Comparison of ENCODE assay signal across 19 cellular contexts in genomic region chr5:463301-463700, GRCh38. TPM values are rescaled to one million over a fixed set of nuclear protein-coding genes. Genes with fewer than 3 reads are reported as not detected.
DNase-seq lines count a peak whose midpoint lies in the region; ATAC-seq, FAIRE-seq and TF ChIP-seq lines count a peak whose summit lies in the region.
"Had no signal": no experiment of that assay in that cellular context is flagged by ENCODE, and none has a peak within 500 bp of the region (broad histone marks: within the 10 kb centered on the region; RNA-seq: fewer than 3 reads in every experiment).

No MANE protein-coding gene starts in this region.

- H2AK5ac ChIP-seq in neuronal stem cell (ENCODE audit: low read depth, low read length) = no peak overlapping the region

- peak overlapping the region; percentile 82 for H3K27ac Mint-ChIP-seq in activated naive CD4-positive, alpha-beta T cell treated with anti-CD3 and anti-CD28 coated beads, Interleukin-2, amount 10 ng/mL, durations not matched to agents 7 days and 5 days
- peak overlapping the region; percentile 28 for H3K27ac Mint-ChIP-seq in stimulated activated memory B cell treated with anti-CD40 and anti-IgM and Interleukin-4, amounts not matched to agents 10 μg/mL and 1 μg/mL and 100 μg/mL, for 72 hours
- H3K27ac Mint-ChIP-seq: neural progenitor cell, progenitor cell of endocrine pancreas had no signal

- H3K9ac ChIP-seq in K562 (ENCODE audit: insufficient read depth in 1 of 2, low read depth in 2 of 2, low read length in 2 of 2) (no peak overlapping the region), neuronal stem cell (ENCODE audit: low read depth, low read length, poor library complexity) (no peak overlapping the region)
- H3K9ac ChIP-seq: neural progenitor cell had no signal

- no peak overlapping the region for H2BK12ac ChIP-seq in neuronal stem cell (ENCODE audit: low read length)

- no peak overlapping the region for H2AFZ ChIP-seq in K562 (ENCODE audit: low read depth, low read length)
- H2AFZ ChIP-seq in neuronal stem cell (ENCODE audit: low read length) = no peak overlapping the region
- H2AFZ ChIP-seq: neural progenitor cell had no signal

- FAIRE-seq in K562 (lab: Jason Lieb, UNC) = no peak

- no peak overlapping the region for H3K23ac ChIP-seq in neuronal stem cell (ENCODE audit: low read depth, low read length, poor library complexity)

- no peak for DNase-seq in activated naive CD4-positive, alpha-beta T cell treated with anti-CD3 and anti-CD28 coated beads, Interleukin-2, amount 10 ng/mL, durations not matched to agents 7 days and 5 days
- DNase-seq in activated naive CD4-positive, alpha-beta T cell treated with Interleukin-2 at 50 U/mL for 16 hours = no peak
- DNase-seq in RWPE2 (ENCODE audit: low spot score) (peak; percentile 26), K562 (ENCODE audit: extremely low read depth in 1 of 4, low spot score in 3 of 4) (no peak), neuronal stem cell (ENCODE audit: low spot score) (no peak)
- DNase-seq: erythroblast, foreskin keratinocyte, GF-D8, H7, MM.1S, NCI-H1417 treated with DMSO at 0.1 percent for 48 hours, NCI-H510A had no signal

- no peak for TF ChIP-seq RAD21 in K562 (CRISPR knock-in tag; conservative IDR thresholded peaks at IDR 0.05 in 1 of 2, IDR thresholded peaks at IDR 0.05 in 1 of 2)

- H2BK120ac ChIP-seq in neuronal stem cell (ENCODE audit: low read depth, low read length) = no peak overlapping the region

- no TSS peak for BruUV-seq in K562 (replicated peaks; lab: Mats Ljungman, UMichigan)

- H3K79me1 ChIP-seq in neuronal stem cell (ENCODE audit: low read depth, low read length) = peaks cover 2% of the 10 kb centered on the region

- no peak overlapping the region for H3K4ac ChIP-seq in neuronal stem cell (ENCODE audit: low read length)

- H3K9me3 ChIP-seq in RWPE2 (ENCODE audit: severe bottlenecking) (no peaks in the 10 kb centered on the region), K562 (replicated peaks; ENCODE audit: control insufficient read depth, insufficient read depth, low read depth, low read length) (no peaks in the 10 kb centered on the region), neuronal stem cell (replicated peaks in 1 of 2; ENCODE audit: control insufficient read depth in 2 of 2, insufficient read depth in 1 of 2, low read depth in 1 of 2, low read length in 2 of 2) (no peaks in the 10 kb centered on the region)
- H3K9me3 ChIP-seq: ascending aorta had no signal

- no peak overlapping the region for H2BK5ac ChIP-seq in neuronal stem cell (ENCODE audit: low read length)

- H4K91ac ChIP-seq in neuronal stem cell (ENCODE audit: low read depth, low read length, poor library complexity) = no peak overlapping the region

- POLR2A ChIA-PET in K562 (lab: Yijun Ruan, JAX) = no interaction called here

- H3K18ac ChIP-seq in neuronal stem cell (ENCODE audit: low read length) = no peak overlapping the region

- no peaks in the 10 kb centered on the region for H3K9me3 Mint-ChIP-seq in activated naive CD4-positive, alpha-beta T cell treated with anti-CD3 and anti-CD28 coated beads, Interleukin-2, amount 10 ng/mL, durations not matched to agents 7 days and 5 days
- H3K9me3 Mint-ChIP-seq in stimulated activated memory B cell treated with anti-CD40 and anti-IgM and Interleukin-4, amounts not matched to agents 10 μg/mL and 1 μg/mL and 100 μg/mL, for 72 hours = peaks cover 5% of the 10 kb centered on the region
- H3K9me3 Mint-ChIP-seq: neural progenitor cell had no signal

- H3K4me1 ChIP-seq in RWPE2 (ENCODE audit: insufficient read depth, poor library complexity, severe bottlenecking) (peaks cover 8% of the 10 kb centered on the region), K562 (replicated peaks in 1 of 2; ENCODE audit: control insufficient read depth in 2 of 2, insufficient read depth in 2 of 2, low read length in 2 of 2) (peaks cover 0 to 28% of the 10 kb centered on the region in 2 experiments; a peak in 1 of 5 replicates), neuronal stem cell (ENCODE audit: control insufficient read depth in 2 of 2, insufficient read depth in 1 of 2, low read depth in 1 of 2, low read length in 2 of 2) (no peaks in the 10 kb centered on the region)
- H3K4me1 ChIP-seq: ascending aorta, neural progenitor cell had no signal

- H3K36me3 Mint-ChIP-seq in activated naive CD4-positive, alpha-beta T cell treated with anti-CD3 and anti-CD28 coated beads, Interleukin-2, amount 10 ng/mL, durations not matched to agents 7 days and 5 days = peaks cover 57% of the 10 kb centered on the region
- H3K36me3 Mint-ChIP-seq in stimulated activated memory B cell treated with anti-CD40 and anti-IgM and Interleukin-4, amounts not matched to agents 10 μg/mL and 1 μg/mL and 100 μg/mL, for 72 hours = peaks cover 84% of the 10 kb centered on the region

- H3K79me2 ChIP-seq in K562 (ENCODE audit: control insufficient read depth, insufficient read depth, low read length) = no peaks in the 10 kb centered on the region

- no peaks in the 10 kb centered on the region for H3K27me3 ChIP-seq in RWPE2 (ENCODE audit: insufficient read depth, poor library complexity, severe bottlenecking)
- H3K27me3 ChIP-seq in K562 (ENCODE audit: control insufficient read depth in 2 of 2, insufficient read depth in 2 of 2, low read length in 2 of 2) = no peaks in the 10 kb centered on the region
- H3K27me3 ChIP-seq in neuronal stem cell (ENCODE audit: control insufficient read depth in 3 of 3, insufficient read depth in 3 of 3, low read depth in 1 of 3, low read length in 3 of 3) = no peaks in the 10 kb centered on the region
- H3K27me3 ChIP-seq: ascending aorta, foreskin keratinocyte, neural progenitor cell had no signal

- intact Hi-C loops in K562 (cut with micrococcal nuclease) = no loop called here

- H3K4me3 ChIP-seq in RWPE2 (ENCODE audit: severe bottlenecking) (no peak overlapping the region), K562 (no peak overlapping the region), neuronal stem cell (ENCODE audit: low read length in 2 of 2) (no peak overlapping the region)
- H3K4me3 ChIP-seq: ascending aorta, neural progenitor cell had no signal

- no peak overlapping the region for H3K4me3 Mint-ChIP-seq in activated naive CD4-positive, alpha-beta T cell treated with anti-CD3 and anti-CD28 coated beads, Interleukin-2, amount 10 ng/mL, durations not matched to agents 7 days and 5 days
- no peak overlapping the region for H3K4me3 Mint-ChIP-seq in stimulated activated memory B cell treated with anti-CD40 and anti-IgM and Interleukin-4, amounts not matched to agents 10 μg/mL and 1 μg/mL and 100 μg/mL, for 72 hours
- H3K4me3 Mint-ChIP-seq: neural progenitor cell had no signal

- no peak for ATAC-seq in RWPE2 (ENCODE audit: low read depth)
- no peak for ATAC-seq in K562
- no peak for ATAC-seq in stimulated activated memory B cell treated with anti-CD40 and anti-IgM and Interleukin-4, amounts not matched to agents 10 μg/mL and 1 μg/mL and 100 μg/mL, for 72 hours
- ATAC-seq in GM19023 (IDR thresholded peaks at IDR 0.05; ENCODE audit: unreplicated experiment) = no peak
- no peak for ATAC-seq in GM19397 (IDR thresholded peaks at IDR 0.05; ENCODE audit: unreplicated experiment)
- ATAC-seq: foreskin keratinocyte, left lobe of liver had no signal

- H3K36me3 ChIP-seq in RWPE2 (ENCODE audit: low read depth) = peaks cover 40% of the 10 kb centered on the region
- H3K36me3 ChIP-seq in K562 (ENCODE audit: control insufficient read depth, insufficient read depth, low read length) = peaks cover 70% of the 10 kb centered on the region; the same call in 2 of the 3 replicates
- H3K36me3 ChIP-seq in neuronal stem cell (replicated peaks in 1 of 2; ENCODE audit: control insufficient read depth in 2 of 2, insufficient read depth in 2 of 2, low read length in 2 of 2) = peaks cover 22 to 75% of the 10 kb centered on the region in 2 donors
- H3K36me3 ChIP-seq: neural progenitor cell had no signal

- no peak overlapping the region for H3K14ac ChIP-seq in neuronal stem cell (ENCODE audit: low read length)

- no peaks in the 10 kb centered on the region for H4K20me1 ChIP-seq in K562 (replicated peaks; ENCODE audit: control insufficient read depth, insufficient read depth, low read length)

- TF ChIP-seq CTCF in RWPE2 (IDR thresholded peaks at IDR 0.05; ENCODE audit: poor library complexity, severe bottlenecking) (no peak), K562 (IDR thresholded peaks at IDR 0.05 in 2 of 3, conservative IDR thresholded peaks at IDR 0.05 in 1 of 3; ENCODE audit: insufficient read depth in 2 of 3, low read depth in 1 of 3, low read length in 3 of 3) (no peak)

- no peak overlapping the region for H4K8ac ChIP-seq in neuronal stem cell (ENCODE audit: low read depth, low read length)

- H3K27me3 Mint-ChIP-seq in activated naive CD4-positive, alpha-beta T cell treated with anti-CD3 and anti-CD28 coated beads, Interleukin-2, amount 10 ng/mL, durations not matched to agents 7 days and 5 days = no peaks in the 10 kb centered on the region
- H3K27me3 Mint-ChIP-seq in stimulated activated memory B cell treated with anti-CD40 and anti-IgM and Interleukin-4, amounts not matched to agents 10 μg/mL and 1 μg/mL and 100 μg/mL, for 72 hours = no peaks in the 10 kb centered on the region
- H3K27me3 Mint-ChIP-seq: progenitor cell of endocrine pancreas had no signal

- H2BK15ac ChIP-seq in neuronal stem cell (ENCODE audit: low read length) = no peak overlapping the region

- WGBS in K562 (ENCODE audit: insufficient coverage, low coverage, missing lambda C conversion rate) = 80% methylated on average over 7 of the region's 7 CpGs
- WGBS in neuronal stem cell (ENCODE audit: extremely low coverage in 2 of 2, insufficient read length in 2 of 2, insufficient replicate concordance in 1 of 2), 2 donors = no CpG with 5 or more reads among the region's 7 CpGs

- no peak overlapping the region for H3K4me2 ChIP-seq in K562 (ENCODE audit: insufficient read depth, low read length)
- H3K4me2 ChIP-seq in neuronal stem cell (ENCODE audit: insufficient read depth, low read length, poor library complexity, severe bottlenecking) = no peak overlapping the region
- H3K4me2 ChIP-seq: neural progenitor cell had no signal

- H3K4me1 Mint-ChIP-seq in activated naive CD4-positive, alpha-beta T cell treated with anti-CD3 and anti-CD28 coated beads, Interleukin-2, amount 10 ng/mL, durations not matched to agents 7 days and 5 days = peaks cover 42% of the 10 kb centered on the region
- peaks cover 58% of the 10 kb centered on the region for H3K4me1 Mint-ChIP-seq in stimulated activated memory B cell treated with anti-CD40 and anti-IgM and Interleukin-4, amounts not matched to agents 10 μg/mL and 1 μg/mL and 100 μg/mL, for 72 hours
- H3K4me1 Mint-ChIP-seq: neural progenitor cell had no signal

- CTCF ChIA-PET in activated naive CD4-positive, alpha-beta T cell treated with anti-CD3 and anti-CD28 coated beads, Interleukin-2, amount 10 ng/mL, durations not matched to agents 7 days and 5 days (lab: Charles Lee) = interaction anchor here (0.9 kb wide), 1 partner anchor 17 kb away, joined by 4 read pairs; no protein-coding TSS in a partner anchor
- CTCF ChIA-PET in K562 (lab: Yijun Ruan, JAX; ENCODE audit: low intra/inter-chr PET ratio) = no interaction called here

- in situ Hi-C loops in K562 (cut with MboI) = no loop called here

- H3K9me1 ChIP-seq in K562 (ENCODE audit: control insufficient read depth, insufficient read depth, low read length) = no peaks in the 10 kb centered on the region

- TF ChIP-seq POLR2A in K562 (conservative IDR thresholded peaks at IDR 0.05) = no peak

- no peak overlapping the region for H3K27ac ChIP-seq in RWPE2 (ENCODE audit: poor library complexity, severe bottlenecking)
- no peak overlapping the region for H3K27ac ChIP-seq in K562 (ENCODE audit: extremely low read depth, low read depth, low read length)
- no peak overlapping the region for H3K27ac ChIP-seq in neuronal stem cell (replicated peaks; ENCODE audit: low read length)
- H3K27ac ChIP-seq: ascending aorta, foreskin keratinocyte, neural progenitor cell had no signal

- TF ChIP-seq EP300 in K562 (IDR thresholded peaks at IDR 0.05; ENCODE audit: low read length) = no peak

RNA-seq across cellular contexts. Expression of gene EXOC3, which starts 20.3 kb away (rescaled TPM):
- total RNA-seq in K562 (2011; cell fraction: chromatin; rRNA removed; ENCODE audit: low replicate concordance) = 103 and 177 TPM in 2 replicates
- 66.8 and 69.0 TPM in 2 replicates for total RNA-seq in K562 (2011; cell fraction: nucleolus; rRNA removed)
- total RNA-seq in K562 (2011; cell fraction: nucleoplasm; rRNA removed) = 75.2 and 79.0 TPM in 2 replicates
- total RNA-seq in K562 (2014; rRNA removed) = 22.4 and 27.5 TPM in 2 replicates
- total RNA-seq in K562 (2014; rRNA removed; fragmentation: Illumina TruSeq; extraction: Trizol) = 13.9 and 16.5 TPM in 2 replicates
- total RNA-seq in K562 (2015; rRNA removed; fragmentation: Illumina TruSeq; extraction: Trizol) = 22.4 and 22.9 TPM in 2 replicates
- total RNA-seq in K562 (2021) = 41.0 and 41.9 TPM in 2 replicates
- polyA plus RNA-seq in K562 (2011; rRNA removed) = 15.5 and 18.8 TPM in 2 replicates
- 12.0 and 15.7 TPM in 2 replicates for polyA plus RNA-seq in K562 (2011; cell fraction: cytosol; rRNA removed)
- polyA plus RNA-seq in K562 (2011; cell fraction: nucleus; rRNA removed) = 37.6 and 54.4 TPM in 2 replicates
- 34.5 and 78.0 TPM in 2 replicates for polyA plus RNA-seq in K562 (2012)
- 22.9 and 25.8 TPM in 2 replicates for polyA plus RNA-seq in K562 (2014; fragmentation: Illumina TruSeq; extraction: Trizol)
- 1 to 10 TPM; 1.4 to 3.7 TPM for polyA plus RNA-seq in K562 (2014; fragmentation: Nextera tagmentation; extraction: Ambion mirVana)
- polyA plus RNA-seq in K562 (2014; rRNA removed) = 25.6 and 26.4 TPM in 2 replicates
- polyA minus RNA-seq in K562 (2011; rRNA and poly(A)+ RNA removed) = 13.4 and 17.1 TPM in 2 replicates
- 14.6 and 14.7 TPM in 2 replicates for polyA minus RNA-seq in K562 (2011; cell fraction: cytosol; rRNA and poly(A)+ RNA removed)
- polyA minus RNA-seq in K562 (2011; cell fraction: nucleus; rRNA and poly(A)+ RNA removed) = 18.3 and 25.2 TPM in 2 replicates
- polyA plus RNA-seq in neuronal stem cell (2013, experiment 1 of 2) = 18.9 TPM
- polyA plus RNA-seq in neuronal stem cell (2013, experiment 2 of 2) = 18.7 TPM
